ENCODE assay signal across 20 cellular contexts in the genomic region with DNA sequence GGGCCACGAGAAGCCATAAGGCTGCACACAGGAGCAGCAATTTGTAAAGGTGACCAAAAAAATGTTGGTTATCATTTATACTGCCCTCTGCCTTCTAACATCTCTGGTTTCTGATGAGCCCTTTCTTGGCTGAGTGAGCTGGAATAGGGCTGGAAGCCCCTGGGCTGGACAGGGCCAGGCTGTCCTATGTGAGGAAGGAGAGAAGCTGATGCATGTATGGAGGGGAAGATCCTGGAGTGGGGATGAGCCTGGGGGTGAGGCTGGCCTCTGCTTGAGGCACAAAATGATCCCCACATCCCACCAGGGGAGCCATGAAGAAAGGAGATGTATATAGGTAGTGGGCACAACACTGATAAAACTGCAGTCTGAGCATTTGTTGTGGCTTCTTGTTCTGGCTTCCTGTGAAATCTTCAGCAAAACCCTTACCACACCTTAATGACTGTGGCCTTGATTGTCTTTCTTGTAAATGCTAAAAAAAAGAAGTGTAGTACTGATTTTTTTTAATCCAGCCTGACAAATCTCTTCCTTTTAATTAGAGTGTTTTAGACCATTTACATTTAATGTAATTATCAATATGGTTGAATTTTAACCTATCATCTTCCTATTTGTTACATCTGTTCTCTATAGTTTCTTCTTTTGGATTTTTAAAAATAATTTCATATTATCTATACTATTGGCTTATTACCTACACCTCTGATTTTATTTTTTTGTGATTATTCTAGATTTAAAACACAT. TPM values are rescaled to one million over a fixed set of nuclear protein-coding genes. Genes with fewer than 3 reads are reported as not detected.
DNase-seq lines count a peak whose midpoint lies in the region; ATAC-seq and TF ChIP-seq lines count a peak whose summit lies in the region.
"Had no signal": no experiment of that assay in that cellular context is flagged by ENCODE, and none has a peak within 500 bp of the region (broad histone marks: within the 10 kb centered on the region; RNA-seq: fewer than 3 reads in every experiment).

No MANE protein-coding gene starts in this region.

- H3K36me3 ChIP-seq in HCT116 (ENCODE audit: control insufficient read depth in 1 of 2, insufficient read depth in 2 of 2, low read length in 2 of 2) = 0 out of 4 replicates have a peak, but pooled peaks cover 0 to 7% of the 10 kb centered on the region in 2 experiments
- H3K36me3 ChIP-seq: HAP-1, Peyer's patch had no signal

- H2AFZ ChIP-seq in HCT116 (ENCODE audit: low read depth, low read length, poor library complexity, severe bottlenecking) = no peak overlapping the region

- no peaks in the 10 kb centered on the region for H3K9me2 ChIP-seq in HCT116 (ENCODE audit: insufficient read depth)

- no peak overlapping the region for H3K4me3 Mint-ChIP-seq in activated naive CD8-positive, alpha-beta T cell
- no peak overlapping the region for H3K4me3 Mint-ChIP-seq in activated naive CD8-positive, alpha-beta T cell treated with anti-CD3 and anti-CD28 coated beads for 36 hours
- H3K4me3 Mint-ChIP-seq in naive thymus-derived CD8-positive, alpha-beta T cell = peak overlapping the region in 4 of 10 donors; percentile 1 to 71 (median 15)
- H3K4me3 Mint-ChIP-seq: IgD-negative memory B cell had no signal

- TF ChIP-seq POLR2A in HCT116 (IDR thresholded peaks at IDR 0.05; ENCODE audit: borderline replicate concordance, extremely low read depth, insufficient read depth, insufficient read length) = no peak

- no peaks in the 10 kb centered on the region for H3K27me3 Mint-ChIP-seq in activated naive CD8-positive, alpha-beta T cell
- H3K27me3 Mint-ChIP-seq in activated naive CD8-positive, alpha-beta T cell treated with anti-CD3 and anti-CD28 coated beads for 36 hours = peaks cover 8% of the 10 kb centered on the region
- H3K27me3 Mint-ChIP-seq in naive thymus-derived CD8-positive, alpha-beta T cell = peaks cover 0 to 12% (median 2%) of the 10 kb centered on the region in 5 donors

- H3K27ac Mint-ChIP-seq in activated naive CD8-positive, alpha-beta T cell = peak overlapping the region; percentile 58
- H3K27ac Mint-ChIP-seq in activated naive CD8-positive, alpha-beta T cell treated with anti-CD3 and anti-CD28 coated beads for 36 hours = no peak overlapping the region
- H3K27ac Mint-ChIP-seq in naive thymus-derived CD8-positive, alpha-beta T cell = peak overlapping the region in 8 of 10 donors; percentile 18 to 77 (median 58)
- H3K27ac Mint-ChIP-seq: IgD-negative memory B cell had no signal

- POLR2A ChIA-PET in HCT116 (lab: Charles Lee) = no interaction called here
- POLR2A ChIA-PET in naive thymus-derived CD8-positive, alpha-beta T cell (lab: Charles Lee) = no interaction called here

- peaks cover 56% of the 10 kb centered on the region for H3K4me1 Mint-ChIP-seq in activated naive CD8-positive, alpha-beta T cell (ENCODE audit: low read depth)
- peaks cover 29% of the 10 kb centered on the region for H3K4me1 Mint-ChIP-seq in activated naive CD8-positive, alpha-beta T cell treated with anti-CD3 and anti-CD28 coated beads for 36 hours
- peaks cover 31 to 66% (median 46%) of the 10 kb centered on the region in 4 donors for H3K4me1 Mint-ChIP-seq in naive thymus-derived CD8-positive, alpha-beta T cell

- no peak for TF ChIP-seq RAD21 in HCT116 (IDR thresholded peaks at IDR 0.05; ENCODE audit: low read depth)

- no peak overlapping the region for H3K4me3 ChIP-seq in HCT116 (replicated peaks in 1 of 2; ENCODE audit: low read depth in 1 of 2, low read length in 2 of 2)
- H3K4me3 ChIP-seq: HAP-1, Peyer's patch, SJSA1 had no signal

- peaks cover 5% of the 10 kb centered on the region for H3K9me3 Mint-ChIP-seq in activated naive CD8-positive, alpha-beta T cell (ENCODE audit: low read depth)
- peaks cover 18% of the 10 kb centered on the region for H3K9me3 Mint-ChIP-seq in activated naive CD8-positive, alpha-beta T cell treated with anti-CD3 and anti-CD28 coated beads for 36 hours
- H3K9me3 Mint-ChIP-seq in naive thymus-derived CD8-positive, alpha-beta T cell = peaks cover 5 to 31% (median 15%) of the 10 kb centered on the region in 9 donors

- H3K27ac ChIP-seq in HCT116 (ENCODE audit: low read depth, low read length) = no peak overlapping the region
- H3K27ac ChIP-seq: C4-2B, Peyer's patch, SJSA1 had no signal

- RAD21 ChIA-PET in HCT116 (lab: Charles Lee; ENCODE audit: low non-redundant PET in 1 of 2, low total read pairs in 2 of 2, uncharacterized antibody in 2 of 2, unreplicated experiment in 2 of 2) = no interaction called here

- peaks cover 2 to 9% of the 10 kb centered on the region in 2 experiments; a peak in 2 of 4 replicates for H3K4me1 ChIP-seq in HCT116 (ENCODE audit: control insufficient read depth in 1 of 2, insufficient read depth in 2 of 2, low read length in 2 of 2)
- H3K4me1 ChIP-seq: HAP-1 had no signal

- CTCF ChIA-PET in HCT116 (lab: Charles Lee) = no interaction called here

- no peak for ATAC-seq in HCT116
- no peak for ATAC-seq in naive thymus-derived CD8-positive, alpha-beta T cell

- intact Hi-C loops in HCT116 (cut with micrococcal nuclease) = no loop called here

- H3K9ac ChIP-seq in HCT116 (ENCODE audit: low read length) = no peak overlapping the region

- H3K9me3 ChIP-seq in HCT116 (ENCODE audit: control insufficient read depth in 1 of 2, insufficient read depth in 1 of 2, low read depth in 1 of 2, low read length in 2 of 2) = peaks cover 13 to 14% of the 10 kb centered on the region in 2 experiments; a peak in 2 of 4 replicates

- no peaks in the 10 kb centered on the region for H3K79me2 ChIP-seq in HCT116 (ENCODE audit: insufficient read depth, low read length)

- no peak for DNase-seq in activated naive CD8-positive, alpha-beta T cell treated with anti-CD3 and anti-CD28 coated beads for 36 hours
- DNase-seq in HCT116 (ENCODE audit: low read depth, low spot score) (no peak), HPDE6-E6E7 (ENCODE audit: extremely low spot score) (no peak), NCI-H2029 (lab: John Stamatoyannopoulos, UW) (no peak), KG1 (lab: John Stamatoyannopoulos, UW) (no peak)
- DNase-seq in naive thymus-derived CD8-positive, alpha-beta T cell = peak in 1 of 10 donors; percentile 20
- DNase-seq: ACHN; DMS79; MM.1S; NCI-H1092; NCI-H1436 treated with DMSO at 0.1 percent for 48 hours; NCI-H2081; NCI-H748 treated with DMSO at 0.1 percent for 48 hours; NK-92 treated with Interleukin-12 subunit alpha and Interleukin-12 subunit beta, amount 100 ng/mL, for 24 hours had no signal

- peaks cover 18% of the 10 kb centered on the region for H3K36me3 Mint-ChIP-seq in activated naive CD8-positive, alpha-beta T cell
- peaks cover 22% of the 10 kb centered on the region for H3K36me3 Mint-ChIP-seq in activated naive CD8-positive, alpha-beta T cell treated with anti-CD3 and anti-CD28 coated beads for 36 hours
- peaks cover 10 to 19% (median 15%) of the 10 kb centered on the region in 3 donors for H3K36me3 Mint-ChIP-seq in naive thymus-derived CD8-positive, alpha-beta T cell
- H3K36me3 Mint-ChIP-seq: IgD-negative memory B cell had no signal

- H4K20me1 ChIP-seq in HCT116 (ENCODE audit: insufficient read depth) = no peaks in the 10 kb centered on the region

- no peak overlapping the region for H3K4me2 ChIP-seq in HCT116 (ENCODE audit: low read length)

- no peaks in the 10 kb centered on the region for H3K27me3 ChIP-seq in HCT116 (ENCODE audit: insufficient read depth, low read length)
- H3K27me3 ChIP-seq: Peyer's patch, SJSA1 had no signal

- no peak for TF ChIP-seq CTCF in HCT116 (IDR thresholded peaks at IDR 0.05 in 2 of 3, conservative IDR thresholded peaks at IDR 0.05 in 1 of 3; ENCODE audit: borderline replicate concordance in 1 of 3, insufficient read depth in 1 of 3, low read depth in 2 of 3, low read length in 2 of 3)

- BruUV-seq in HCT116 (replicated peaks; lab: Mats Ljungman, UMichigan) = no TSS peak

TF ChIP-seq in HCT116, 20 proteins besides CTCF, POLR2A, EP300 and RAD21:
- TF ChIP-seq, protein P1, sequence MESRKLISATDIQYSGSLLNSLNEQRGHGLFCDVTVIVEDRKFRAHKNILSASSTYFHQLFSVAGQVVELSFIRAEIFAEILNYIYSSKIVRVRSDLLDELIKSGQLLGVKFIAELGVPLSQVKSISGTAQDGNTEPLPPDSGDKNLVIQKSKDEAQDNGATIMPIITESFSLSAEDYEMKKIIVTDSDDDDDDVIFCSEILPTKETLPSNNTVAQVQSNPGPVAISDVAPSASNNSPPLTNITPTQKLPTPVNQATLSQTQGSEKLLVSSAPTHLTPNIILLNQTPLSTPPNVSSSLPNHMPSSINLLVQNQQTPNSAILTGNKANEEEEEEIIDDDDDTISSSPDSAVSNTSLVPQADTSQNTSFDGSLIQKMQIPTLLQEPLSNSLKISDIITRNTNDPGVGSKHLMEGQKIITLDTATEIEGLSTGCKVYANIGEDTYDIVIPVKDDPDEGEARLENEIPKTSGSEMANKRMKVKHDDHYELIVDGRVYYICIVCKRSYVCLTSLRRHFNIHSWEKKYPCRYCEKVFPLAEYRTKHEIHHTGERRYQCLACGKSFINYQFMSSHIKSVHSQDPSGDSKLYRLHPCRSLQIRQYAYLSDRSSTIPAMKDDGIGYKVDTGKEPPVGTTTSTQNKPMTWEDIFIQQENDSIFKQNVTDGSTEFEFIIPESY (IDR thresholded peaks at IDR 0.05; ENCODE audit: extremely low read depth, insufficient replicate concordance, low read length) = no peak
- TF ChIP-seq FOSL1 (IDR thresholded peaks at IDR 0.05; ENCODE audit: low read depth) (no peak), CBX3 (IDR thresholded peaks at IDR 0.05; ENCODE audit: low read depth) (peak; percentile 60; the same call in 1 of the 2 replicates)
- TF ChIP-seq, protein P2, sequence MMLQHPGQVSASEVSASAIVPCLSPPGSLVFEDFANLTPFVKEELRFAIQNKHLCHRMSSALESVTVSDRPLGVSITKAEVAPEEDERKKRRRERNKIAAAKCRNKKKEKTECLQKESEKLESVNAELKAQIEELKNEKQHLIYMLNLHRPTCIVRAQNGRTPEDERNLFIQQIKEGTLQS (IDR thresholded peaks at IDR 0.05) = no peak

RNA-seq across cellular contexts. Expression of a gene that starts 5.6 kb away (rescaled TPM):
- 1 to 10 TPM in 1 of 2 experiments, under 1 TPM in 1; 0.91 to 1.0 TPM for total RNA-seq in activated naive CD8-positive, alpha-beta T cell treated with anti-CD3 and anti-CD28 coated beads for 36 hours
- 9.6 TPM for total RNA-seq in HCT116 (2021; ENCODE audit: unreplicated experiment)
- polyA plus RNA-seq in HCT116 (2012) = 3.8 and 4.3 TPM in 2 replicates
- total RNA-seq in naive thymus-derived CD8-positive, alpha-beta T cell = 10 to 100 TPM; 91.8 to 99.9 TPM
- polyA plus RNA-seq in naive thymus-derived CD8-positive, alpha-beta T cell = 1 to 10 TPM in 2 of 3 donors, under 1 TPM in 1; 0.60 to 3.0 (median 1.4) TPM
